In the genomic region with DNA sequence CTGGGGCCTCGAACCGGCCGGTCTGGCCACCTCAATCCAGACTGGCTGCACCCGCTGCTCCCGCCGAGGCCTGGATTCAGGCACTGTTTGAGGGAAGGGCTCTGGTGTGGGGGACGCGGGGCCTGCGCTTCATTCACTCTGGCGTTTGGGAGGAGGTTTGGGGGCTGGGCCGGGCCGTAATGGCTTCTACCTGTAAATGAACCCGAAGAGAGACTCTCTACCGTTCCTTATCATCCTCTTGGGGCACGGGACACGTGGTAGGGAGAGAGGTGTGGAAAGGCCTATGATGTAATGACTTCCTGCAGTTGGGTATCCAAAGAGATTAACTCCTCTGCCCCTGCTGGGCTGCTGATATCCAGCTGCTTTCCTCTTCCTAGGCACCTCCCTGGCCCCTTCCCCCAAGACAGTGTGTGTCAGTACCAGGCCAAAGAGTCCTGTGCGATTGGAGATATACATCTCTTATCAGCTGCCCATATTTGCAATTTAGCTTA, we compare ENCODE assay signal across 1 cellular context.
A peak's percentile ranks its signal among the peaks of the same experiment; 100 is the strongest.
TF ChIP-seq lines count a peak whose summit lies in the region.

No MANE protein-coding gene starts in this region.

TF ChIP-seq in HEK293, 187 proteins besides CTCF, POLR2A, EP300 and RAD21 (continued from another document and continues in another):
- TF ChIP-seq, protein P1, sequence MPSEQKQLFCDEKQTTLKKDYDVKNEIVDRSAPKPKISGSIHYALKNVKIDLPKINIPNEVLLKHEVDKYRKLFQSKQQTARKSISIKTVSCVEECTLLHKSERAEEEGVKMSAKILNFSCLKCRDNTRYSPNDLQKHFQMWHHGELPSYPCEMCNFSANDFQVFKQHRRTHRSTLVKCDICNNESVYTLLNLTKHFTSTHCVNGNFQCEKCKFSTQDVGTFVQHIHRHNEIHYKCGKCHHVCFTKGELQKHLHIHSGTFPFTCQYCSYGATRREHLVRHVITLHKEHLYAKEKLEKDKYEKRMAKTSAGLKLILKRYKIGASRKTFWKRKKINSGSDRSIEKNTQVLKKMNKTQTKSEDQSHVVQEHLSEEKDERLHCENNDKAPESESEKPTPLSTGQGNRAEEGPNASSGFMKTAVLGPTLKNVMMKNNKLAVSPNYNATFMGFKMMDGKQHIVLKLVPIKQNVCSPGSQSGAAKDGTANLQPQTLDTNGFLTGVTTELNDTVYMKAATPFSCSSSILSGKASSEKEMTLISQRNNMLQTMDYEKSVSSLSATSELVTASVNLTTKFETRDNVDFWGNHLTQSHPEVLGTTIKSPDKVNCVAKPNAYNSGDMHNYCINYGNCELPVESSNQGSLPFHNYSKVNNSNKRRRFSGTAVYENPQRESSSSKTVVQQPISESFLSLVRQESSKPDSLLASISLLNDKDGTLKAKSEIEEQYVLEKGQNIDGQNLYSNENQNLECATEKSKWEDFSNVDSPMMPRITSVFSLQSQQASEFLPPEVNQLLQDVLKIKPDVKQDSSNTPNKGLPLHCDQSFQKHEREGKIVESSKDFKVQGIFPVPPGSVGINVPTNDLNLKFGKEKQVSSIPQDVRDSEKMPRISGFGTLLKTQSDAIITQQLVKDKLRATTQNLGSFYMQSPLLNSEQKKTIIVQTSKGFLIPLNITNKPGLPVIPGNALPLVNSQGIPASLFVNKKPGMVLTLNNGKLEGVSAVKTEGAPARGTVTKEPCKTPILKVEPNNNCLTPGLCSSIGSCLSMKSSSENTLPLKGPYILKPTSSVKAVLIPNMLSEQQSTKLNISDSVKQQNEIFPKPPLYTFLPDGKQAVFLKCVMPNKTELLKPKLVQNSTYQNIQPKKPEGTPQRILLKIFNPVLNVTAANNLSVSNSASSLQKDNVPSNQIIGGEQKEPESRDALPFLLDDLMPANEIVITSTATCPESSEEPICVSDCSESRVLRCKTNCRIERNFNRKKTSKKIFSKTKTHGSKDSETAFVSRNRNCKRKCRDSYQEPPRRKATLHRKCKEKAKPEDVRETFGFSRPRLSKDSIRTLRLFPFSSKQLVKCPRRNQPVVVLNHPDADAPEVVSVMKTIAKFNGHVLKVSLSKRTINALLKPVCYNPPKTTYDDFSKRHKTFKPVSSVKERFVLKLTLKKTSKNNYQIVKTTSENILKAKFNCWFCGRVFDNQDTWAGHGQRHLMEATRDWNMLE (tag by site-specific recombination; conservative IDR thresholded peaks at IDR 0.05; ENCODE audit: low read depth): 0 out of 2 replicates have a peak, but pooled peaks have one; percentile 30
- no peak for TF ChIP-seq ZNF514 (tag by site-specific recombination; IDR thresholded peaks at IDR 0.05)
- TF ChIP-seq, protein P2, sequence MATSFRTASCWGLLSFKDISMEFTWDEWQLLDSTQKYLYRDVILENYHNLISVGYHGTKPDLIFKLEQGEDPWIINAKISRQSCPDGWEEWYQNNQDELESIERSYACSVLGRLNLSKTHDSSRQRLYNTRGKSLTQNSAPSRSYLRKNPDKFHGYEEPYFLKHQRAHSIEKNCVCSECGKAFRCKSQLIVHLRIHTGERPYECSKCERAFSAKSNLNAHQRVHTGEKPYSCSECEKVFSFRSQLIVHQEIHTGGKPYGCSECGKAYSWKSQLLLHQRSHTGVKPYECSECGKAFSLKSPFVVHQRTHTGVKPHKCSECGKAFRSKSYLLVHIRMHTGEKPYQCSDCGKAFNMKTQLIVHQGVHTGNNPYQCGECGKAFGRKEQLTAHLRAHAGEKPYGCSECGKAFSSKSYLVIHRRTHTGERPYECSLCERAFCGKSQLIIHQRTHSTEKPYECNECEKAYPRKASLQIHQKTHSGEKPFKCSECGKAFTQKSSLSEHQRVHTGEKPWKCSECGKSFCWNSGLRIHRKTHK (tag by site-specific recombination; IDR thresholded peaks at IDR 0.05): no peak
- TF ChIP-seq ZNF121 (tag by site-specific recombination; IDR thresholded peaks at IDR 0.05): no peak
- TF ChIP-seq ZNF585B (tag by site-specific recombination; IDR thresholded peaks at IDR 0.05): no peak
- TF ChIP-seq, protein P3, sequence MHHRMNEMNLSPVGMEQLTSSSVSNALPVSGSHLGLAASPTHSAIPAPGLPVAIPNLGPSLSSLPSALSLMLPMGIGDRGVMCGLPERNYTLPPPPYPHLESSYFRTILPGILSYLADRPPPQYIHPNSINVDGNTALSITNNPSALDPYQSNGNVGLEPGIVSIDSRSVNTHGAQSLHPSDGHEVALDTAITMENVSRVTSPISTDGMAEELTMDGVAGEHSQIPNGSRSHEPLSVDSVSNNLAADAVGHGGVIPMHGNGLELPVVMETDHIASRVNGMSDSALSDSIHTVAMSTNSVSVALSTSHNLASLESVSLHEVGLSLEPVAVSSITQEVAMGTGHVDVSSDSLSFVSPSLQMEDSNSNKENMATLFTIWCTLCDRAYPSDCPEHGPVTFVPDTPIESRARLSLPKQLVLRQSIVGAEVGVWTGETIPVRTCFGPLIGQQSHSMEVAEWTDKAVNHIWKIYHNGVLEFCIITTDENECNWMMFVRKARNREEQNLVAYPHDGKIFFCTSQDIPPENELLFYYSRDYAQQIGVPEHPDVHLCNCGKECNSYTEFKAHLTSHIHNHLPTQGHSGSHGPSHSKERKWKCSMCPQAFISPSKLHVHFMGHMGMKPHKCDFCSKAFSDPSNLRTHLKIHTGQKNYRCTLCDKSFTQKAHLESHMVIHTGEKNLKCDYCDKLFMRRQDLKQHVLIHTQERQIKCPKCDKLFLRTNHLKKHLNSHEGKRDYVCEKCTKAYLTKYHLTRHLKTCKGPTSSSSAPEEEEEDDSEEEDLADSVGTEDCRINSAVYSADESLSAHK (tag by site-specific recombination; IDR thresholded peaks at IDR 0.05): peak; percentile 86
- no peak for TF ChIP-seq ZNF221 (tag by site-specific recombination; IDR thresholded peaks at IDR 0.05; ENCODE audit: borderline replicate concordance)
- 0 out of 2 replicates have a peak, but pooled peaks have one; percentile 8 for TF ChIP-seq ZNF792 (tag by site-specific recombination; IDR thresholded peaks at IDR 0.05)
- TF ChIP-seq, protein P4, sequence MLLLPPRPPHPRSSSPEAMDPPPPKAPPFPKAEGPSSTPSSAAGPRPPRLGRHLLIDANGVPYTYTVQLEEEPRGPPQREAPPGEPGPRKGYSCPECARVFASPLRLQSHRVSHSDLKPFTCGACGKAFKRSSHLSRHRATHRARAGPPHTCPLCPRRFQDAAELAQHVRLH (tag by site-specific recombination; IDR thresholded peaks at IDR 0.05): peak; percentile 96
- TF ChIP-seq ZNF555 (tag by site-specific recombination; conservative IDR thresholded peaks at IDR 0.05): no peak
- TF ChIP-seq KLF8 (tag by site-specific recombination; IDR thresholded peaks at IDR 0.05): peak; percentile 85
- TF ChIP-seq ZNF423 (tag by site-specific recombination; IDR thresholded peaks at IDR 0.05): peak; percentile 79; the same call in 1 of the 2 replicates
- no peak for TF ChIP-seq ZNF354C (tag by site-specific recombination; IDR thresholded peaks at IDR 0.05; ENCODE audit: borderline replicate concordance, low read depth)
- TF ChIP-seq ZNF23 (tag by site-specific recombination; IDR thresholded peaks at IDR 0.05; ENCODE audit: borderline replicate concordance): no peak
- no peak for TF ChIP-seq EGR2 (tag by site-specific recombination; IDR thresholded peaks at IDR 0.05; ENCODE audit: low read depth)
- TF ChIP-seq ZNF621 (tag by site-specific recombination; IDR thresholded peaks at IDR 0.05): no peak
- TF ChIP-seq YY2 (tag by site-specific recombination; IDR thresholded peaks at IDR 0.05): no peak
- TF ChIP-seq ZFP3 (tag by site-specific recombination; IDR thresholded peaks at IDR 0.05; ENCODE audit: low read depth): no peak
- TF ChIP-seq, protein P5, sequence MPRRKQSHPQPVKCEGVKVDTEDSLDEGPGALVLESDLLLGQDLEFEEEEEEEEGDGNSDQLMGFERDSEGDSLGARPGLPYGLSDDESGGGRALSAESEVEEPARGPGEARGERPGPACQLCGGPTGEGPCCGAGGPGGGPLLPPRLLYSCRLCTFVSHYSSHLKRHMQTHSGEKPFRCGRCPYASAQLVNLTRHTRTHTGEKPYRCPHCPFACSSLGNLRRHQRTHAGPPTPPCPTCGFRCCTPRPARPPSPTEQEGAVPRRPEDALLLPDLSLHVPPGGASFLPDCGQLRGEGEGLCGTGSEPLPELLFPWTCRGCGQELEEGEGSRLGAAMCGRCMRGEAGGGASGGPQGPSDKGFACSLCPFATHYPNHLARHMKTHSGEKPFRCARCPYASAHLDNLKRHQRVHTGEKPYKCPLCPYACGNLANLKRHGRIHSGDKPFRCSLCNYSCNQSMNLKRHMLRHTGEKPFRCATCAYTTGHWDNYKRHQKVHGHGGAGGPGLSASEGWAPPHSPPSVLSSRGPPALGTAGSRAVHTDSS (tag by site-specific recombination; IDR thresholded peaks at IDR 0.05): peak; percentile 48
- no peak for TF ChIP-seq ZNF510 (tag by site-specific recombination; IDR thresholded peaks at IDR 0.05; ENCODE audit: insufficient replicate concordance)
- no peak for TF ChIP-seq ZNF747 (tag by site-specific recombination; IDR thresholded peaks at IDR 0.05)
- TF ChIP-seq HOXA7 (CRISPR knock-in tag; IDR thresholded peaks at IDR 0.05; ENCODE audit: borderline replicate concordance): no peak
- TF ChIP-seq ZNF707 (tag by site-specific recombination; IDR thresholded peaks at IDR 0.05): no peak
- TF ChIP-seq, protein P6, sequence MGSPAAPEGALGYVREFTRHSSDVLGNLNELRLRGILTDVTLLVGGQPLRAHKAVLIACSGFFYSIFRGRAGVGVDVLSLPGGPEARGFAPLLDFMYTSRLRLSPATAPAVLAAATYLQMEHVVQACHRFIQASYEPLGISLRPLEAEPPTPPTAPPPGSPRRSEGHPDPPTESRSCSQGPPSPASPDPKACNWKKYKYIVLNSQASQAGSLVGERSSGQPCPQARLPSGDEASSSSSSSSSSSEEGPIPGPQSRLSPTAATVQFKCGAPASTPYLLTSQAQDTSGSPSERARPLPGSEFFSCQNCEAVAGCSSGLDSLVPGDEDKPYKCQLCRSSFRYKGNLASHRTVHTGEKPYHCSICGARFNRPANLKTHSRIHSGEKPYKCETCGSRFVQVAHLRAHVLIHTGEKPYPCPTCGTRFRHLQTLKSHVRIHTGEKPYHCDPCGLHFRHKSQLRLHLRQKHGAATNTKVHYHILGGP (tag by site-specific recombination; IDR thresholded peaks at IDR 0.05): no peak
- no peak for TF ChIP-seq ZNF664 (tag by site-specific recombination; IDR thresholded peaks at IDR 0.05)
- TF ChIP-seq HOXC10 (CRISPR knock-in tag; IDR thresholded peaks at IDR 0.05): no peak
- TF ChIP-seq ZXDB (tag by site-specific recombination; IDR thresholded peaks at IDR 0.05): peak; percentile 98
- 0 out of 2 replicates have a peak, but pooled peaks have one; percentile 24 for TF ChIP-seq HOXD13 (CRISPR knock-in tag; IDR thresholded peaks at IDR 0.05; ENCODE audit: borderline replicate concordance)
- peak; percentile 68 for TF ChIP-seq SP3 (tag by site-specific recombination; IDR thresholded peaks at IDR 0.05)
- TF ChIP-seq KLF9 (tag by site-specific recombination; IDR thresholded peaks at IDR 0.05; ENCODE audit: low read depth): peak; percentile 54; the same call in 1 of the 2 replicates
- TF ChIP-seq ZNF624 (tag by site-specific recombination; IDR thresholded peaks at IDR 0.05): no peak
- TF ChIP-seq BCL11A (tag by site-specific recombination; IDR thresholded peaks at IDR 0.05; ENCODE audit: low read depth): 0 out of 2 replicates have a peak, but pooled peaks have one; percentile 25
- no peak for TF ChIP-seq ZNF701 (tag by site-specific recombination; IDR thresholded peaks at IDR 0.05)
- TF ChIP-seq, protein P7, sequence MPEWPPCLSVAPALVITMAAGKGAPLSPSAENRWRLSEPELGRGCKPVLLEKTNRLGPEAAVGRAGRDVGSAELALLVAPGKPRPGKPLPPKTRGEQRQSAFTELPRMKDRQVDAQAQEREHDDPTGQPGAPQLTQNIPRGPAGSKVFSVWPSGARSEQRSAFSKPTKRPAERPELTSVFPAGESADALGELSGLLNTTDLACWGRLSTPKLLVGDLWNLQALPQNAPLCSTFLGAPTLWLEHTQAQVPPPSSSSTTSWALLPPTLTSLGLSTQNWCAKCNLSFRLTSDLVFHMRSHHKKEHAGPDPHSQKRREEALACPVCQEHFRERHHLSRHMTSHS (tag by site-specific recombination; IDR thresholded peaks at IDR 0.05): peak; percentile 74; the same call in 1 of the 2 replicates
- peak; percentile 77; the same call in 1 of the 2 replicates for TF ChIP-seq ZSCAN30 (tag by site-specific recombination; IDR thresholded peaks at IDR 0.05)
- TF ChIP-seq KLF7 (tag by site-specific recombination; IDR thresholded peaks at IDR 0.05; ENCODE audit: borderline replicate concordance): peak; percentile 92; the same call in 1 of the 2 replicates
- TF ChIP-seq KLF1 (tag by site-specific recombination; IDR thresholded peaks at IDR 0.05): peak; percentile 57
- peak; percentile 96 for TF ChIP-seq ZIC2 (tag by site-specific recombination; IDR thresholded peaks at IDR 0.05)
- peak; percentile 95 for TF ChIP-seq KLF10 (tag by site-specific recombination; IDR thresholded peaks at IDR 0.05)
- peak; percentile 57; the same call in 1 of the 2 replicates for TF ChIP-seq ZNF324 (tag by site-specific recombination; IDR thresholded peaks at IDR 0.05)
- peak; percentile 92 for TF ChIP-seq ZNF600 (tag by site-specific recombination; IDR thresholded peaks at IDR 0.05)
- peak; percentile 25; the same call in 1 of the 2 replicates for TF ChIP-seq ZFP37 (tag by site-specific recombination; IDR thresholded peaks at IDR 0.05)
